Comparison of ENCODE assay signal across 1 cellular context in the genomic region with DNA sequence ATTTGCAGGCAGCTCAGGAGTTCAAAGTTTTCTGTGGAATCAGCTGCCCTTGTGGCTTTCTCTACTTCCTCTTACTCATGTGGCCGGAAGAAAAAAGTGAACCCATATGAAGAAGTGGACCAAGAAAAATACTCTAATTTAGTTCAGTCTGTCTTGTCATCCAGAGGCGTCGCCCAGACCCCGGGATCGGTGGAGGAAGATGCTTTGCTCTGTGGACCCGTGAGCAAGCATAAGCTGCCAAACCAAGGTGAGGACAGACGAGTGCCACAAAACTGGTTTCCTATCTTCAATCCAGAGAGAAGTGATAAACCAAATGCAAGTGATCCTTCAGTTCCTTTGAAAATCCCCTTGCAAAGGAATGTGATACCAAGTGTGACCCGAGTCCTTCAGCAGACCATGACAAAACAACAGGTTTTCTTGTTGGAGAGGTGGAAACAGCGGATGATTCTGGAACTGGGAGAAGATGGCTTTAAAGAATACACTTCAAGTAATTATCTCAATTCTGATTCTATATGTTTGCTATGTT.
A peak's percentile ranks its signal among the peaks of the same experiment; 100 is the strongest.
TF ChIP-seq lines count a peak whose summit lies in the region.

No MANE protein-coding gene starts in this region.

TF ChIP-seq in HepG2, 621 proteins besides CTCF, POLR2A, EP300 and RAD21 (continued from another document and continues in another):
- TF ChIP-seq ZSCAN9 (CRISPR knock-in tag; IDR thresholded peaks at IDR 0.05; ENCODE audit: borderline replicate concordance) = no peak
- TF ChIP-seq, protein P1, sequence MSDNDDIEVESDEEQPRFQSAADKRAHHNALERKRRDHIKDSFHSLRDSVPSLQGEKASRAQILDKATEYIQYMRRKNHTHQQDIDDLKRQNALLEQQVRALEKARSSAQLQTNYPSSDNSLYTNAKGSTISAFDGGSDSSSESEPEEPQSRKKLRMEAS (IDR thresholded peaks at IDR 0.05) = peak; percentile 26; the same call in 1 of the 2 replicates
- no peak for TF ChIP-seq FOXO1 (CRISPR knock-in tag; IDR thresholded peaks at IDR 0.05)
- TF ChIP-seq ZNF569 (CRISPR knock-in tag; IDR thresholded peaks at IDR 0.05; ENCODE audit: borderline replicate concordance) = no peak
- TF ChIP-seq ZNF121 (CRISPR knock-in tag; IDR thresholded peaks at IDR 0.05) = no peak
- no peak for TF ChIP-seq HDAC6 (IDR thresholded peaks at IDR 0.05; ENCODE audit: low read depth, low read length)
- no peak for TF ChIP-seq KDM1A (CRISPR knock-in tag; IDR thresholded peaks at IDR 0.05)
- TF ChIP-seq FOXA1 (IDR thresholded peaks at IDR 0.05) = no peak
- TF ChIP-seq FOXA1 (CRISPR knock-in tag; IDR thresholded peaks at IDR 0.05) = no peak
- TF ChIP-seq PLRG1 (conservative IDR thresholded peaks at IDR 0.05) = no peak
- no peak for TF ChIP-seq ISX (CRISPR knock-in tag; conservative IDR thresholded peaks at IDR 0.05)
- TF ChIP-seq ZNF3 (CRISPR knock-in tag; IDR thresholded peaks at IDR 0.05) = no peak
- TF ChIP-seq HOXA5 (CRISPR knock-in tag; IDR thresholded peaks at IDR 0.05) = no peak
- TF ChIP-seq ZNF17 (CRISPR knock-in tag; IDR thresholded peaks at IDR 0.05) = no peak
- peak; percentile 50; the same call in 1 of the 3 replicates for TF ChIP-seq MXI1 (IDR thresholded peaks at IDR 0.05; ENCODE audit: borderline replicate concordance, low read depth, low read length)
- no peak for TF ChIP-seq MATR3 (CRISPR knock-in tag; IDR thresholded peaks at IDR 0.05)
- TF ChIP-seq TEAD3 (CRISPR knock-in tag; optimal IDR thresholded peaks at IDR 0.05; ENCODE audit: borderline replicate concordance) = peak; percentile 44
- no peak for TF ChIP-seq NPAS2 (CRISPR knock-in tag; IDR thresholded peaks at IDR 0.05; ENCODE audit: borderline replicate concordance)
- TF ChIP-seq HNRNPLL (IDR thresholded peaks at IDR 0.05; ENCODE audit: low read depth, low read length, poor library complexity, severe bottlenecking) = no peak
- no peak for TF ChIP-seq ZNF672 (CRISPR knock-in tag; IDR thresholded peaks at IDR 0.05)
- TF ChIP-seq, protein P2, sequence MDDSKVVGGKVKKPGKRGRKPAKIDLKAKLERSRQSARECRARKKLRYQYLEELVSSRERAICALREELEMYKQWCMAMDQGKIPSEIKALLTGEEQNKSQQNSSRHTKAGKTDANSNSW (CRISPR knock-in tag; IDR thresholded peaks at IDR 0.05; ENCODE audit: borderline replicate concordance) = no peak
- no peak for TF ChIP-seq SETDB1 (CRISPR knock-in tag; IDR thresholded peaks at IDR 0.05; ENCODE audit: borderline replicate concordance)
- TF ChIP-seq RXRB (CRISPR knock-in tag; IDR thresholded peaks at IDR 0.05; ENCODE audit: borderline replicate concordance) = no peak
- 0 out of 2 replicates have a peak, but pooled peaks have one; percentile 54 for TF ChIP-seq MBD4 (IDR thresholded peaks at IDR 0.05; ENCODE audit: borderline replicate concordance, low read length)
- TF ChIP-seq NFIC (IDR thresholded peaks at IDR 0.05; ENCODE audit: low read length) = peak; percentile 40; the same call in 1 of the 2 replicates
- no peak for TF ChIP-seq ZNF235 (CRISPR knock-in tag; IDR thresholded peaks at IDR 0.05; ENCODE audit: borderline replicate concordance)
- TF ChIP-seq, protein P3, sequence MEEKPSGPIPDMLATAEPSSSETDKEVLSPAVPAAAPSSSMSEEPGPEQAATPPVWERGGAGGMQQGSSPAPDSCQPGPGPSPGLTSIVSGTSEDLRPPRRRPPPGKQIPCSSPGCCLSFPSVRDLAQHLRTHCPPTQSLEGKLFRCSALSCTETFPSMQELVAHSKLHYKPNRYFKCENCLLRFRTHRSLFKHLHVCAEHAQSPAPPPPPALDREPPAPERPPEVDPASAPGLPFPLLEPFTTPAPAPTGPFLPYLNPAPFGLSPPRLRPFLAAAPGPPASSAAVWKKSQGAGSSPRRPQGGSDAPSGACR (CRISPR knock-in tag; IDR thresholded peaks at IDR 0.05) = no peak
- no peak for TF ChIP-seq AGO1 (IDR thresholded peaks at IDR 0.05; ENCODE audit: low read depth, low read length, poor library complexity, severe bottlenecking)
- TF ChIP-seq ZNF629 (CRISPR knock-in tag; conservative IDR thresholded peaks at IDR 0.05) = no peak
- TF ChIP-seq TOE1 (CRISPR knock-in tag; IDR thresholded peaks at IDR 0.05) = no peak
- TF ChIP-seq ZNF546 (CRISPR knock-in tag; conservative IDR thresholded peaks at IDR 0.05) = no peak
- no peak for TF ChIP-seq ZNF274 (CRISPR knock-in tag; IDR thresholded peaks at IDR 0.05)
- no peak for TF ChIP-seq SRSF9 (IDR thresholded peaks at IDR 0.05; ENCODE audit: borderline replicate concordance, insufficient read depth, low read depth, low read length, poor library complexity, severe bottlenecking)
- TF ChIP-seq ZSCAN21 (CRISPR knock-in tag; IDR thresholded peaks at IDR 0.05; ENCODE audit: borderline replicate concordance) = no peak
- no peak for TF ChIP-seq PHF8 (CRISPR knock-in tag; IDR thresholded peaks at IDR 0.05)
- peak; percentile 31; the same call in 1 of the 2 replicates for TF ChIP-seq CBFB (CRISPR knock-in tag; IDR thresholded peaks at IDR 0.05)
- TF ChIP-seq, protein P4, sequence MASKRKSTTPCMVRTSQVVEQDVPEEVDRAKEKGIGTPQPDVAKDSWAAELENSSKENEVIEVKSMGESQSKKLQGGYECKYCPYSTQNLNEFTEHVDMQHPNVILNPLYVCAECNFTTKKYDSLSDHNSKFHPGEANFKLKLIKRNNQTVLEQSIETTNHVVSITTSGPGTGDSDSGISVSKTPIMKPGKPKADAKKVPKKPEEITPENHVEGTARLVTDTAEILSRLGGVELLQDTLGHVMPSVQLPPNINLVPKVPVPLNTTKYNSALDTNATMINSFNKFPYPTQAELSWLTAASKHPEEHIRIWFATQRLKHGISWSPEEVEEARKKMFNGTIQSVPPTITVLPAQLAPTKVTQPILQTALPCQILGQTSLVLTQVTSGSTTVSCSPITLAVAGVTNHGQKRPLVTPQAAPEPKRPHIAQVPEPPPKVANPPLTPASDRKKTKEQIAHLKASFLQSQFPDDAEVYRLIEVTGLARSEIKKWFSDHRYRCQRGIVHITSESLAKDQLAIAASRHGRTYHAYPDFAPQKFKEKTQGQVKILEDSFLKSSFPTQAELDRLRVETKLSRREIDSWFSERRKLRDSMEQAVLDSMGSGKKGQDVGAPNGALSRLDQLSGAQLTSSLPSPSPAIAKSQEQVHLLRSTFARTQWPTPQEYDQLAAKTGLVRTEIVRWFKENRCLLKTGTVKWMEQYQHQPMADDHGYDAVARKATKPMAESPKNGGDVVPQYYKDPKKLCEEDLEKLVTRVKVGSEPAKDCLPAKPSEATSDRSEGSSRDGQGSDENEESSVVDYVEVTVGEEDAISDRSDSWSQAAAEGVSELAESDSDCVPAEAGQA (IDR thresholded peaks at IDR 0.05; ENCODE audit: low read depth) = no peak
- TF ChIP-seq, protein P4 (CRISPR knock-in tag; IDR thresholded peaks at IDR 0.05; ENCODE audit: borderline replicate concordance) = no peak
- TF ChIP-seq HOXA9 (CRISPR knock-in tag; IDR thresholded peaks at IDR 0.05; ENCODE audit: borderline replicate concordance) = no peak
- TF ChIP-seq SMAD1 (CRISPR knock-in tag; IDR thresholded peaks at IDR 0.05; ENCODE audit: borderline replicate concordance, low read depth) = no peak
- TF ChIP-seq, protein P5, sequence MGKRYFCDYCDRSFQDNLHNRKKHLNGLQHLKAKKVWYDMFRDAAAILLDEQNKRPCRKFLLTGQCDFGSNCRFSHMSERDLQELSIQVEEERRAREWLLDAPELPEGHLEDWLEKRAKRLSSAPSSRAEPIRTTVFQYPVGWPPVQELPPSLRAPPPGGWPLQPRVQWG (CRISPR knock-in tag; IDR thresholded peaks at IDR 0.05; ENCODE audit: borderline replicate concordance, low read depth) = no peak
- TF ChIP-seq, protein P6, sequence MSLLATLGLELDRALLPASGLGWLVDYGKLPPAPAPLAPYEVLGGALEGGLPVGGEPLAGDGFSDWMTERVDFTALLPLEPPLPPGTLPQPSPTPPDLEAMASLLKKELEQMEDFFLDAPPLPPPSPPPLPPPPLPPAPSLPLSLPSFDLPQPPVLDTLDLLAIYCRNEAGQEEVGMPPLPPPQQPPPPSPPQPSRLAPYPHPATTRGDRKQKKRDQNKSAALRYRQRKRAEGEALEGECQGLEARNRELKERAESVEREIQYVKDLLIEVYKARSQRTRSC (CRISPR knock-in tag; IDR thresholded peaks at IDR 0.05; ENCODE audit: low read depth) = no peak
- no peak for TF ChIP-seq ZNF367 (CRISPR knock-in tag; IDR thresholded peaks at IDR 0.05; ENCODE audit: borderline replicate concordance)
- no peak for TF ChIP-seq ZFP36L1 (CRISPR knock-in tag; IDR thresholded peaks at IDR 0.05)
- no peak for TF ChIP-seq MAZ (IDR thresholded peaks at IDR 0.05; ENCODE audit: borderline replicate concordance, low read depth, low read length)
- no peak for TF ChIP-seq MAZ (CRISPR knock-in tag; IDR thresholded peaks at IDR 0.05; ENCODE audit: low read depth)
- TF ChIP-seq, protein P7, sequence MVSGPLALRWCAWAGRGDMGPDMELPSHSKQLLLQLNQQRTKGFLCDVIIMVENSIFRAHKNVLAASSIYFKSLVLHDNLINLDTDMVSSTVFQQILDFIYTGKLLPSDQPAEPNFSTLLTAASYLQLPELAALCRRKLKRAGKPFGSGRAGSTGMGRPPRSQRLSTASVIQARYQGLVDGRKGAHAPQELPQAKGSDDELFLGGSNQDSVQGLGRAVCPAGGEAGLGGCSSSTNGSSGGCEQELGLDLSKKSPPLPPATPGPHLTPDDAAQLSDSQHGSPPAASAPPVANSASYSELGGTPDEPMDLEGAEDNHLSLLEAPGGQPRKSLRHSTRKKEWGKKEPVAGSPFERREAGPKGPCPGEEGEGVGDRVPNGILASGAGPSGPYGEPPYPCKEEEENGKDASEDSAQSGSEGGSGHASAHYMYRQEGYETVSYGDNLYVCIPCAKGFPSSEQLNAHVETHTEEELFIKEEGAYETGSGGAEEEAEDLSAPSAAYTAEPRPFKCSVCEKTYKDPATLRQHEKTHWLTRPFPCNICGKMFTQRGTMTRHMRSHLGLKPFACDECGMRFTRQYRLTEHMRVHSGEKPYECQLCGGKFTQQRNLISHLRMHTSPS (CRISPR knock-in tag; IDR thresholded peaks at IDR 0.05; ENCODE audit: low read depth) = no peak
- TF ChIP-seq TCF12 (IDR thresholded peaks at IDR 0.05) = no peak
- no peak for TF ChIP-seq TCF12 (CRISPR knock-in tag; IDR thresholded peaks at IDR 0.05)
- TF ChIP-seq, protein P8, sequence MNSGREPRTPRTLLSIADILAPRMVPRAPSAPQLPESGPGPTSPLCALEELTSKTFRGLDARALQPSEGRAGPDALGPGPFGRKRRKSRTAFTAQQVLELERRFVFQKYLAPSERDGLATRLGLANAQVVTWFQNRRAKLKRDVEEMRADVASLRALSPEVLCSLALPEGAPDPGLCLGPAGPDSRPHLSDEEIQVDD (CRISPR knock-in tag; IDR thresholded peaks at IDR 0.05; ENCODE audit: borderline replicate concordance) = no peak
- TF ChIP-seq, protein P9, sequence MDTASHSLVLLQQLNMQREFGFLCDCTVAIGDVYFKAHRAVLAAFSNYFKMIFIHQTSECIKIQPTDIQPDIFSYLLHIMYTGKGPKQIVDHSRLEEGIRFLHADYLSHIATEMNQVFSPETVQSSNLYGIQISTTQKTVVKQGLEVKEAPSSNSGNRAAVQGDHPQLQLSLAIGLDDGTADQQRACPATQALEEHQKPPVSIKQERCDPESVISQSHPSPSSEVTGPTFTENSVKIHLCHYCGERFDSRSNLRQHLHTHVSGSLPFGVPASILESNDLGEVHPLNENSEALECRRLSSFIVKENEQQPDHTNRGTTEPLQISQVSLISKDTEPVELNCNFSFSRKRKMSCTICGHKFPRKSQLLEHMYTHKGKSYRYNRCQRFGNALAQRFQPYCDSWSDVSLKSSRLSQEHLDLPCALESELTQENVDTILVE (CRISPR knock-in tag; IDR thresholded peaks at IDR 0.05) = no peak
- TF ChIP-seq ARHGAP35 (CRISPR knock-in tag; IDR thresholded peaks at IDR 0.05; ENCODE audit: borderline replicate concordance) = no peak
- TF ChIP-seq ZMAT3 (CRISPR knock-in tag; conservative IDR thresholded peaks at IDR 0.05) = no peak
- TF ChIP-seq KLF12 (CRISPR knock-in tag; IDR thresholded peaks at IDR 0.05; ENCODE audit: borderline replicate concordance) = no peak
- no peak for TF ChIP-seq SOX6 (IDR thresholded peaks at IDR 0.05)
- TF ChIP-seq SOX6 (CRISPR knock-in tag; IDR thresholded peaks at IDR 0.05) = no peak
- no peak for TF ChIP-seq LCORL (IDR thresholded peaks at IDR 0.05)
- no peak for TF ChIP-seq LCORL (CRISPR knock-in tag; IDR thresholded peaks at IDR 0.05)
- no peak for TF ChIP-seq ZNF768 (CRISPR knock-in tag; IDR thresholded peaks at IDR 0.05)
- TF ChIP-seq MAFK (conservative IDR thresholded peaks at IDR 0.05 in 1 of 2, IDR thresholded peaks at IDR 0.05 in 1 of 2; ENCODE audit: low read length in 2 of 2) = no peak
- TF ChIP-seq, protein P10, sequence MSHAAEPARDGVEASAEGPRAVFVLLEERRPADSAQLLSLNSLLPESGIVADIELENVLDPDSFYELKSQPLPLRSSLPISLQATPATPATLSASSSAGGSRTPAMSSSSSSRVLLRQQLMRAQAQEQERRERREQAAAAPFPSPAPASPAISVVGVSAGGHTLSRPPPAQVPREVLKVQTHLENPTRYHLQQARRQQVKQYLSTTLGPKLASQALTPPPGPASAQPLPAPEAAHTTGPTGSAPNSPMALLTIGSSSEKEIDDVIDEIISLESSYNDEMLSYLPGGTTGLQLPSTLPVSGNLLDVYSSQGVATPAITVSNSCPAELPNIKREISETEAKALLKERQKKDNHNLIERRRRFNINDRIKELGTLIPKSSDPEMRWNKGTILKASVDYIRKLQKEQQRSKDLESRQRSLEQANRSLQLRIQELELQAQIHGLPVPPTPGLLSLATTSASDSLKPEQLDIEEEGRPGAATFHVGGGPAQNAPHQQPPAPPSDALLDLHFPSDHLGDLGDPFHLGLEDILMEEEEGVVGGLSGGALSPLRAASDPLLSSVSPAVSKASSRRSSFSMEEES (CRISPR knock-in tag; IDR thresholded peaks at IDR 0.05) = peak; percentile 7
- no peak for TF ChIP-seq ATAD3A (CRISPR knock-in tag; IDR thresholded peaks at IDR 0.05)
- TF ChIP-seq ZNF878 (CRISPR knock-in tag; IDR thresholded peaks at IDR 0.05) = no peak
